15 cellular contexts compared by ENCODE assay signal in the genomic region with DNA sequence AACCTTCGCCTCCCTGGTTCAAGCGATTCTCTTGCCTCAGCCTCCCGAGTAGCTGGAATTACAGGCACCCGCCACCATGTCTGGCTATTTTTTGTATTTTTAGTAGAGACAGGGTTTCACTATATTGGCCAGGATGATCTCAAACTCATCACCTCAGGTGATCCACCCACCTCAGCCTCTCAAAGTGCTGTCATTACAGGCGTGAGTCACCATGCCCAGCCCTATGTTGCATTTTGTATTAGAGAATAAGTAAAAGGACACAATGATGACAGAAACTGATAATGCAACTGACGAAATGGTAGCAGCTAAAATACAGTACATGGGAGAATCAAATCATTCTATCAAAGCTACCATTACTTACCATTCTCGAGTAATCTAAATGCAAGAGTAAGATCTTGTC.
"Had no signal": no experiment of that assay in that cellular context is flagged by ENCODE, and none has a peak within 500 bp of the region (broad histone marks: within the 10 kb centered on the region; RNA-seq: fewer than 3 reads in every experiment).

No MANE protein-coding gene starts in this region.

- H3K4me3 ChIP-seq: adrenal gland, dorsolateral prefrontal cortex, lung, right lobe of liver, smooth muscle cell, thoracic aorta, upper lobe of right lung had no signal

- H3K36me3 Mint-ChIP-seq: mesothelial cell of epicardium, T-cell had no signal

- H3K4me1 Mint-ChIP-seq: neural crest cell had no signal

- H3K4me2 ChIP-seq: SK-N-SH, smooth muscle cell had no signal

- ATAC-seq: right lobe of liver, T-cell, upper lobe of right lung had no signal

- H3K36me3 ChIP-seq: adrenal gland, right lobe of liver, thoracic aorta, upper lobe of right lung had no signal

- H3K4me3 Mint-ChIP-seq: mesothelial cell of epicardium, neural crest cell, T-cell had no signal

- H3K9ac ChIP-seq: SK-N-SH had no signal

- H3K4me1 ChIP-seq: right lobe of liver, upper lobe of right lung had no signal

- H3K9me3 Mint-ChIP-seq: mesothelial cell of epicardium, neural crest cell had no signal

- DNase-seq: activated gamma-delta T cell treated with Interleukin-2 at 50 U/mL for 16 hours, adrenal gland, dorsolateral prefrontal cortex, islet precursor cell, right lobe of liver, SHP77, SK-N-SH, T-cell, T-helper 9 cell, upper lobe of right lung had no signal

- H3K27me3 ChIP-seq: adrenal gland, dorsolateral prefrontal cortex, right lobe of liver, upper lobe of right lung had no signal

- H3K27me3 Mint-ChIP-seq: T-cell had no signal

- H3K27ac Mint-ChIP-seq: mesothelial cell of epicardium, T-cell had no signal

- H3K9me3 ChIP-seq: adrenal gland, right lobe of liver, SK-N-SH, thoracic aorta, upper lobe of right lung had no signal

- H3K27ac ChIP-seq: adrenal gland, dorsolateral prefrontal cortex, right lobe of liver, thoracic aorta, upper lobe of right lung had no signal
